Comparison of ENCODE assay signal across 8 cellular contexts in genomic region chr11:44066732-44067131, GRCh38. TPM values are rescaled to one million over a fixed set of nuclear protein-coding genes. Genes with fewer than 3 reads are reported as not detected.
DNase-seq lines count a peak whose midpoint lies in the region; ATAC-seq, FAIRE-seq and TF ChIP-seq lines count a peak whose summit lies in the region.

No MANE protein-coding gene starts in this region.

- dilution Hi-C loops in keratinocyte (cut with MboI; ENCODE audit: extremely low pct_ligation_motif_present, low sequenced_read_pairs): no loop called here

- H3K4me1 Mint-ChIP-seq in brain: peaks cover 7% of the 10 kb centered on the region

- H3K36me3 Mint-ChIP-seq in brain: no peaks in the 10 kb centered on the region

- no peak for ATAC-seq in HG02885 (IDR thresholded peaks at IDR 0.05; ENCODE audit: poor library complexity, unreplicated experiment)
- no peak for ATAC-seq in HG03457 (IDR thresholded peaks at IDR 0.05; ENCODE audit: unreplicated experiment)
- no peak for ATAC-seq in GM18909 (IDR thresholded peaks at IDR 0.05; ENCODE audit: poor library complexity, unreplicated experiment)

- H3K36me3 ChIP-seq in keratinocyte (ENCODE audit: control insufficient read depth in 2 of 2, extremely low read depth in 1 of 2, insufficient read depth in 2 of 2, low read length in 2 of 2): no peaks in the 10 kb centered on the region

- H4K20me1 ChIP-seq in keratinocyte (ENCODE audit: control insufficient read depth, extremely low read depth, insufficient read depth, low read length): no peaks in the 10 kb centered on the region

- H3K27ac Mint-ChIP-seq in brain: peak overlapping the region in 2 of 5 experiments; percentile 71 to 87

- peak overlapping the region; percentile 90 for H3K4me2 ChIP-seq in keratinocyte (ENCODE audit: control insufficient read depth, extremely low read depth, insufficient read depth, low read depth, low read length)

- H3K27ac ChIP-seq in keratinocyte (ENCODE audit: control insufficient read depth, insufficient read depth, low read length): peak overlapping the region; percentile 80
- H3K27ac ChIP-seq in substantia nigra (ENCODE audit: low read depth, low read length, poor library complexity, severe bottlenecking): peak overlapping the region; percentile 67

- H3K9me3 ChIP-seq in keratinocyte (ENCODE audit: control insufficient read depth, low read depth, low read length): no peaks in the 10 kb centered on the region

- H2AFZ ChIP-seq in keratinocyte (ENCODE audit: control insufficient read depth, low read length): peak overlapping the region; percentile 99

- peaks cover 5% of the 10 kb centered on the region for H3K4me1 ChIP-seq in keratinocyte (ENCODE audit: control insufficient read depth, extremely low read depth, insufficient read depth, low read length)

- peaks cover 69% of the 10 kb centered on the region for H3K27me3 Mint-ChIP-seq in brain

- FAIRE-seq in keratinocyte (lab: Jason Lieb, UNC): no peak

- TF ChIP-seq CTCF in brain (conservative IDR thresholded peaks at IDR 0.05): no peak
- TF ChIP-seq CTCF in keratinocyte (optimal IDR thresholded peaks at IDR 0.05 in 1 of 3, IDR thresholded peaks at IDR 0.05 in 1 of 3, conservative IDR thresholded peaks at IDR 0.05 in 1 of 3; ENCODE audit: extremely low read depth in 1 of 3, insufficient read depth in 2 of 3, low read length in 3 of 3): no peak

- peak; percentile 38 for DNase-seq in GM04504 (ENCODE audit: low read depth)
- DNase-seq in NCI-H2227 (lab: John Stamatoyannopoulos, UW; ENCODE audit: unreplicated experiment): peak; percentile 53
- peak; percentile 54 for DNase-seq in keratinocyte (ENCODE audit: low read depth, low spot score)
- DNase-seq in substantia nigra (lab: John Stamatoyannopoulos, UW): peak in 1 of 49 donors; percentile 51

- peak overlapping the region; percentile 86 for H3K9ac ChIP-seq in keratinocyte (ENCODE audit: control insufficient read depth, extremely low read depth, insufficient read depth, low read length)

- peak overlapping the region; percentile 52 to 87 (median 81) for H3K4me3 Mint-ChIP-seq in brain

- peak overlapping the region; percentile 61 to 93 (median 88) for H3K4me3 ChIP-seq in keratinocyte (ENCODE audit: control insufficient read depth in 2 of 3, extremely low read depth in 1 of 3, insufficient read depth in 2 of 3, low read depth in 1 of 3, low read length in 3 of 3)

- H3K27me3 ChIP-seq in keratinocyte (ENCODE audit: control insufficient read depth, extremely low read depth, insufficient read depth, low read length): no peaks in the 10 kb centered on the region

- no peaks in the 10 kb centered on the region for H3K9me1 ChIP-seq in keratinocyte (ENCODE audit: control insufficient read depth, extremely low read depth, insufficient read depth, low read length)

- no peaks in the 10 kb centered on the region for H3K79me2 ChIP-seq in keratinocyte (ENCODE audit: control insufficient read depth, insufficient read depth, low read length)

- peaks cover 0 to 8% (median 3%) of the 10 kb centered on the region in 5 experiments for H3K9me3 Mint-ChIP-seq in brain

RNA-seq across cellular contexts. Expression of gene ACCS, which starts 0.7 kb away (rescaled TPM):
- polyA plus RNA-seq in brain (ENCODE audit: insufficient read depth, low read depth, low replicate concordance) (1.0 TPM), keratinocyte (4.1 to 7.1 TPM (median 4.6 TPM) in 3 replicates)
- 0.42 TPM for polyA plus RNA-seq in keratinocyte (2011; ENCODE audit: low read depth)
- 0.94 and 1.9 TPM in 2 replicates for polyA plus RNA-seq in keratinocyte (2011; cell fraction: cytosol; rRNA removed)
- 37.2 and 52.7 TPM in 2 replicates for polyA plus RNA-seq in keratinocyte (2011; cell fraction: nucleus; rRNA removed)
- polyA plus RNA-seq in keratinocyte (2012; ENCODE audit: low replicate concordance): 2.2 and 2.5 TPM in 2 replicates
- 5.2 to 17.2 TPM (median 5.6 TPM) in 3 replicates for polyA minus RNA-seq in keratinocyte
- 3.1 TPM for polyA minus RNA-seq in keratinocyte (2011; cell fraction: cytosol; rRNA and poly(A)+ RNA removed)
- 7.8 and 8.5 TPM in 2 replicates for polyA minus RNA-seq in keratinocyte (2011; cell fraction: nucleus; rRNA and poly(A)+ RNA removed)

RNA-seq across cellular contexts. Expression of gene ACCSL, which starts 19.0 kb away (rescaled TPM):
- not detected for polyA plus RNA-seq in brain (ENCODE audit: insufficient read depth, low read depth, low replicate concordance)
- not detected in 3 replicates for polyA plus RNA-seq in keratinocyte
- polyA plus RNA-seq in keratinocyte (2011; ENCODE audit: low read depth): not detected
- polyA plus RNA-seq in keratinocyte (2011; cell fraction: cytosol; rRNA removed): not detected in 2 replicates
- polyA plus RNA-seq in keratinocyte (2011; cell fraction: nucleus; rRNA removed): not detected in 2 replicates
- polyA plus RNA-seq in keratinocyte (2012; ENCODE audit: low replicate concordance): not detected in 2 replicates
- not detected in 3 replicates for polyA minus RNA-seq in keratinocyte
- polyA minus RNA-seq in keratinocyte (2011; cell fraction: cytosol; rRNA and poly(A)+ RNA removed): not detected
- not detected in 2 replicates for polyA minus RNA-seq in keratinocyte (2011; cell fraction: nucleus; rRNA and poly(A)+ RNA removed)

RNA-seq across cellular contexts. Expression of gene EXT2, which starts 28.7 kb away (rescaled TPM):
- polyA plus RNA-seq in brain (ENCODE audit: insufficient read depth, low read depth, low replicate concordance) (29.5 TPM), keratinocyte (148 to 168 TPM (median 159 TPM) in 3 replicates)
- 86.4 TPM for polyA plus RNA-seq in keratinocyte (2011; ENCODE audit: low read depth)
- polyA plus RNA-seq in keratinocyte (2011; cell fraction: cytosol; rRNA removed): 65.6 and 89.2 TPM in 2 replicates
- 215 and 221 TPM in 2 replicates for polyA plus RNA-seq in keratinocyte (2011; cell fraction: nucleus; rRNA removed)
- polyA plus RNA-seq in keratinocyte (2012; ENCODE audit: low replicate concordance): 61.6 and 107 TPM in 2 replicates
- 168 to 241 TPM (median 203 TPM) in 3 replicates for polyA minus RNA-seq in keratinocyte
- 129 TPM for polyA minus RNA-seq in keratinocyte (2011; cell fraction: cytosol; rRNA and poly(A)+ RNA removed)
- 286 and 364 TPM in 2 replicates for polyA minus RNA-seq in keratinocyte (2011; cell fraction: nucleus; rRNA and poly(A)+ RNA removed)
